8 cellular contexts compared by ENCODE assay signal in genomic region chr16:89925596-89926079, GRCh38. TPM values are rescaled to one million over a fixed set of nuclear protein-coding genes. Genes with fewer than 3 reads are reported as not detected.
A peak's percentile ranks its signal among the peaks of the same experiment; 100 is the strongest.
DNase-seq lines count a peak whose midpoint lies in the region; ATAC-seq and TF ChIP-seq lines count a peak whose summit lies in the region.

No MANE protein-coding gene starts in this region.

- H3K36me3 Mint-ChIP-seq in effector memory CD8-positive, alpha-beta T cell (ENCODE audit: insufficient read depth): peaks cover 9% of the 10 kb centered on the region

- 0 out of 2 replicates have a peak, but pooled peaks cover 4% of the 10 kb centered on the region for H3K36me3 ChIP-seq in ES-I3 (ENCODE audit: insufficient read depth, low read length)
- peaks cover 5% of the 10 kb centered on the region for H3K36me3 ChIP-seq in osteoblast (ENCODE audit: insufficient read depth, low read length)

- peak overlapping the region; percentile 72 for H3K4me3 ChIP-seq in osteoblast (ENCODE audit: insufficient read depth, low read length)

- H3K4me1 ChIP-seq in ES-I3 (ENCODE audit: insufficient read depth, low read length) (peaks cover 9% of the 10 kb centered on the region; the same call in 1 of the 2 replicates), osteoblast (ENCODE audit: insufficient read depth, low read length) (peaks cover 40% of the 10 kb centered on the region)

- H3K79me2 ChIP-seq in osteoblast (ENCODE audit: insufficient read depth, low read length): peaks cover 34% of the 10 kb centered on the region

- H3K9me3 ChIP-seq in ES-I3 (ENCODE audit: control insufficient read depth, insufficient read depth, low read length) (no peaks in the 10 kb centered on the region), osteoblast (ENCODE audit: low read depth, low read length) (no peaks in the 10 kb centered on the region)

- TF ChIP-seq CTCF in osteoblast (IDR thresholded peaks at IDR 0.05; ENCODE audit: extremely low read depth, low read depth, low read length) (no peak), GM20000 (IDR thresholded peaks at IDR 0.05; ENCODE audit: extremely low read depth, missing control alignments) (no peak)

- peak; percentile 64 for DNase-seq in HuH-7.5 (ENCODE audit: low spot score)
- DNase-seq in effector memory CD8-positive, alpha-beta T cell: no peak
- peak; percentile 94 for DNase-seq in osteoblast (ENCODE audit: insufficient read length, low spot score, missing footprints)
- no peak for DNase-seq in GM20000 (ENCODE audit: low spot score)
- no peak for DNase-seq in erythroblast (lab: John Stamatoyannopoulos, UW)

- H3K4me1 Mint-ChIP-seq in effector memory CD8-positive, alpha-beta T cell (ENCODE audit: low read depth in 2 of 2): peaks cover 9 to 16% of the 10 kb centered on the region in 2 donors

- no peak overlapping the region for H3K27ac ChIP-seq in osteoblast (ENCODE audit: low read depth, low read length)

- peak overlapping the region; percentile 25 to 42 for H3K4me3 Mint-ChIP-seq in effector memory CD8-positive, alpha-beta T cell

- peaks cover 54% of the 10 kb centered on the region for H4K20me1 ChIP-seq in osteoblast (ENCODE audit: insufficient read depth, low read length)

- peak overlapping the region; percentile 98 for H3K4me2 ChIP-seq in osteoblast (ENCODE audit: insufficient read depth, low read length)

- H3K27me3 ChIP-seq in osteoblast (ENCODE audit: insufficient read depth, low read length): no peaks in the 10 kb centered on the region

- no peaks in the 10 kb centered on the region for H3K9me3 Mint-ChIP-seq in effector memory CD8-positive, alpha-beta T cell

- H3K9ac ChIP-seq in ES-I3 (ENCODE audit: low read depth, low read length): peak overlapping the region; percentile 64

- no peak overlapping the region for H3K27ac Mint-ChIP-seq in effector memory CD8-positive, alpha-beta T cell

- TF ChIP-seq POLR2A in erythroblast (IDR thresholded peaks at IDR 0.05; ENCODE audit: low read length): no peak

- peaks cover 31 to 57% of the 10 kb centered on the region in 2 donors for H3K27me3 Mint-ChIP-seq in effector memory CD8-positive, alpha-beta T cell

- no peak for ATAC-seq in effector memory CD8-positive, alpha-beta T cell (replicated peaks)
- ATAC-seq in GM21515 (IDR thresholded peaks at IDR 0.05; ENCODE audit: unreplicated experiment) (no peak), HG03196 (IDR thresholded peaks at IDR 0.05; ENCODE audit: unreplicated experiment) (no peak)

- no peak overlapping the region for H2AFZ ChIP-seq in osteoblast (ENCODE audit: low read length)

RNA-seq across cellular contexts. Expression of gene TUBB3, which starts 2.5 kb away (rescaled TPM):
- 166 and 239 TPM in 2 replicates for total RNA-seq in osteoblast

RNA-seq across cellular contexts. Expression of gene MC1R, which starts 7.0 kb away (rescaled TPM):
- total RNA-seq in osteoblast: 4.7 and 5.1 TPM in 2 replicates

RNA-seq across cellular contexts. Expression of gene DEF8, which starts 22.9 kb away (rescaled TPM):
- total RNA-seq in osteoblast: 48.6 and 48.9 TPM in 2 replicates

RNA-seq across cellular contexts. Expression of gene TCF25, which starts 52.2 kb away (rescaled TPM):
- 225 and 230 TPM in 2 replicates for total RNA-seq in osteoblast

Comparison
In these comparisons a context has a peak if more than half of its experiments do, and no peak if none do; other contexts are left out.
1. DNase-seq: peak in HuH-7.5 (single experiment) and osteoblast (single experiment); none in effector memory CD8-positive, alpha-beta T cell (0 of 3), GM20000 (single experiment) and erythroblast (0 of 2).